ENCODE assay signal across 2 cellular contexts in the genomic region with DNA sequence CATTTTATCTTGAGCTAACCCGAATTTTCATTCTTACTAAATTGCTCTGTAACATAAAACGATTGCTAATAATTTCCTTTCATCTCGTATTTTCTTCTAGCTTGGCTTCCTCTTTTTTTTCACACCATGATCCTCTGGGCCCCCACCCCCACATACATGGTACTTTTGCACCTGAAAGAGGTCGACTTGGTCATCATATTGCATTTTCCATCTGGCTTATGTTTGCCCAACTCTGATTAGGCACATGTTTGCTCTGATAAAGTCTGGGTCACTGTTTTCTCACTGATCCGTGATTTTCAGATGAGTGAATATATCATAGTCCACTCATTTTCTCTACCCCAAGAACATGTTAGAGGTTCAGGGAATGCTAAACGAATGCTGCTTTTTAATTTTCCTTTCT.
TF ChIP-seq lines count a peak whose summit lies in the region.

No MANE protein-coding gene starts in this region.

TF ChIP-seq in H1, 55 proteins besides CTCF, POLR2A, EP300 and RAD21:
- TF ChIP-seq ATF2 (IDR thresholded peaks at IDR 0.05; ENCODE audit: low read length) (no peak), TEAD4 (IDR thresholded peaks at IDR 0.05; ENCODE audit: low read depth, low read length) (no peak), TAF7 (optimal IDR thresholded peaks at IDR 0.05; ENCODE audit: borderline replicate concordance, low read depth, low read length) (no peak), POU5F1 (IDR thresholded peaks at IDR 0.05; ENCODE audit: low read depth, low read length) (no peak), FOSL1 (IDR thresholded peaks at IDR 0.05; ENCODE audit: insufficient read depth, low read depth, low read length) (no peak), CHD1 (IDR thresholded peaks at IDR 0.05; ENCODE audit: low read depth, low read length) (no peak), PHF8 (conservative IDR thresholded peaks at IDR 0.05; ENCODE audit: low read depth, low read length) (no peak), RFX5 (IDR thresholded peaks at IDR 0.05; ENCODE audit: borderline replicate concordance, low read depth, low read length) (no peak), SP4 (IDR thresholded peaks at IDR 0.05; ENCODE audit: low read length) (no peak), SP2 (IDR thresholded peaks at IDR 0.05; ENCODE audit: low read length) (no peak)
- TF ChIP-seq, protein P1, sequence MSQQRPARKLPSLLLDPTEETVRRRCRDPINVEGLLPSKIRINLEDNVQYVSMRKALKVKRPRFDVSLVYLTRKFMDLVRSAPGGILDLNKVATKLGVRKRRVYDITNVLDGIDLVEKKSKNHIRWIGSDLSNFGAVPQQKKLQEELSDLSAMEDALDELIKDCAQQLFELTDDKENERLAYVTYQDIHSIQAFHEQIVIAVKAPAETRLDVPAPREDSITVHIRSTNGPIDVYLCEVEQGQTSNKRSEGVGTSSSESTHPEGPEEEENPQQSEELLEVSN (IDR thresholded peaks at IDR 0.05), result no peak

TF ChIP-seq in SK-N-SH treated with all-trans-retinoic acid at 6 μM for 48 hours, 23 proteins besides CTCF, POLR2A, EP300 and RAD21:
- TF ChIP-seq PATZ1 (CRISPR knock-in tag; IDR thresholded peaks at IDR 0.05; ENCODE audit: borderline replicate concordance), result no peak
- no peak for TF ChIP-seq PPARA (CRISPR knock-in tag; IDR thresholded peaks at IDR 0.05; ENCODE audit: borderline replicate concordance)
- no peak for TF ChIP-seq TSHZ2 (CRISPR knock-in tag; IDR thresholded peaks at IDR 0.05)
- no peak for TF ChIP-seq ZFP30 (CRISPR knock-in tag; IDR thresholded peaks at IDR 0.05)
- TF ChIP-seq BACH2 (CRISPR knock-in tag; IDR thresholded peaks at IDR 0.05; ENCODE audit: borderline replicate concordance), result no peak
- no peak for TF ChIP-seq OSR1 (CRISPR knock-in tag; IDR thresholded peaks at IDR 0.05)
- TF ChIP-seq ZNF70 (CRISPR knock-in tag; IDR thresholded peaks at IDR 0.05), result no peak
- TF ChIP-seq SNAI2 (CRISPR knock-in tag; IDR thresholded peaks at IDR 0.05), result no peak
- no peak for TF ChIP-seq ZNF565 (CRISPR knock-in tag; conservative IDR thresholded peaks at IDR 0.05; ENCODE audit: low read depth)
- no peak for TF ChIP-seq CREB5 (CRISPR knock-in tag; IDR thresholded peaks at IDR 0.05; ENCODE audit: low read depth)
- TF ChIP-seq ZNF8 (CRISPR knock-in tag; IDR thresholded peaks at IDR 0.05), result no peak
- no peak for TF ChIP-seq ZC3H10 (CRISPR knock-in tag; IDR thresholded peaks at IDR 0.05)
- TF ChIP-seq ESRRG (CRISPR knock-in tag; IDR thresholded peaks at IDR 0.05), result no peak
- TF ChIP-seq ISL1 (CRISPR knock-in tag; IDR thresholded peaks at IDR 0.05), result no peak
- TF ChIP-seq GLIS3 (CRISPR knock-in tag; IDR thresholded peaks at IDR 0.05), result no peak
- TF ChIP-seq TCF4 (CRISPR knock-in tag; IDR thresholded peaks at IDR 0.05; ENCODE audit: borderline replicate concordance), result no peak
- TF ChIP-seq ZFP3 (CRISPR knock-in tag; IDR thresholded peaks at IDR 0.05), result no peak
- no peak for TF ChIP-seq RARB (CRISPR knock-in tag; IDR thresholded peaks at IDR 0.05)
- no peak for TF ChIP-seq ARNTL (CRISPR knock-in tag; IDR thresholded peaks at IDR 0.05; ENCODE audit: borderline replicate concordance, low read depth)
